In genomic region chr13:114211446-114211845, GRCh38 we compare ENCODE assay signal across 28 cellular contexts. TPM values are rescaled to one million over a fixed set of nuclear protein-coding genes. Genes with fewer than 3 reads are reported as not detected.
DNase-seq lines count a peak whose midpoint lies in the region; ATAC-seq and TF ChIP-seq lines count a peak whose summit lies in the region.
"Had no signal": no experiment of that assay in that cellular context is flagged by ENCODE, and none has a peak within 500 bp of the region (broad histone marks: within the 10 kb centered on the region; RNA-seq: fewer than 3 reads in every experiment).

No MANE protein-coding gene starts in this region.

- POLR2A ChIA-PET in WTC11 (lab: Charles Lee): no interaction called here

- peaks cover 17% of the 10 kb centered on the region for H3K4me1 Mint-ChIP-seq in activated naive CD4-positive, alpha-beta T cell treated with anti-CD3 and anti-CD28 coated beads for 36 hours (ENCODE audit: low read depth)
- peaks cover 8% of the 10 kb centered on the region for H3K4me1 Mint-ChIP-seq in WTC11

- TF ChIP-seq RAD21 in Ishikawa (IDR thresholded peaks at IDR 0.05; ENCODE audit: low read depth): no peak

- no peaks in the 10 kb centered on the region for H3K27me3 Mint-ChIP-seq in activated naive CD4-positive, alpha-beta T cell treated with anti-CD3 and anti-CD28 coated beads for 36 hours (ENCODE audit: low read depth)
- peaks cover 8% of the 10 kb centered on the region; the same call in 1 of the 2 replicates for H3K27me3 Mint-ChIP-seq in WTC11 (ENCODE audit: low read depth)
- H3K27me3 Mint-ChIP-seq: activated naive CD8-positive, alpha-beta T cell treated with anti-CD3 and anti-CD28 coated beads for 36 hours had no signal

- TF ChIP-seq CTCF in WTC11 (IDR thresholded peaks at IDR 0.05): no peak

- no peak for DNase-seq in activated naive CD4-positive, alpha-beta T cell treated with anti-CD3 and anti-CD28 coated beads for 36 hours
- DNase-seq in activated naive CD4-positive, alpha-beta T cell treated with Interleukin-2 at 50 U/mL for 16 hours: no peak
- DNase-seq in WTC11 (ENCODE audit: low spot score) (no peak), NOMO-1 (lab: John Stamatoyannopoulos, UW; ENCODE audit: unreplicated experiment in 2 of 2) (no peak), DMS53 (lab: John Stamatoyannopoulos, UW) (no peak)
- DNase-seq: activated CD4-positive, alpha-beta memory T cell treated with anti-CD3 and anti-CD28 coated beads, Interleukin-2, amount 10 ng/mL, durations not matched to agents 7 days and 5 days; activated CD8-positive, alpha-beta memory T cell treated with anti-CD3 and anti-CD28 coated beads, Interleukin-2, amount 50 U/mL, for 4 hours; activated naive CD8-positive, alpha-beta T cell treated with anti-CD3 and anti-CD28 coated beads for 36 hours; anterior cingulate cortex; effector memory CD8-positive, alpha-beta T cell; erythroblast; glutamatergic neuron; mammary epithelial cell; NCI-H1930; NCI-H226; psoas muscle; stimulated activated CD8-positive, alpha-beta memory T cell treated with anti-CD3 and anti-CD28 coated beads, Interleukin-4, amount 100 ng/mL, for 48 hours; transverse colon had no signal

- ATAC-seq in WTC11 (peak; percentile 46), GM18505 (IDR thresholded peaks at IDR 0.05; ENCODE audit: unreplicated experiment) (no peak)
- ATAC-seq: psoas muscle, sciatic nerve had no signal

- CTCF ChIA-PET in activated naive CD4-positive, alpha-beta T cell treated with anti-CD3 and anti-CD28 coated beads for 36 hours (lab: Charles Lee): no interaction called here
- CTCF ChIA-PET in WTC11 (lab: Charles Lee): no interaction called here

- TF ChIP-seq POLR2A in GM18505 (IDR thresholded peaks at IDR 0.05; ENCODE audit: borderline replicate concordance, extremely low read depth, insufficient read depth, insufficient read length): no peak

- intact Hi-C loops in activated naive CD4-positive, alpha-beta T cell treated with anti-CD3 and anti-CD28 coated beads for 36 hours (cut with micrococcal nuclease): no loop called here

- no peaks in the 10 kb centered on the region for H3K36me3 Mint-ChIP-seq in activated naive CD4-positive, alpha-beta T cell treated with anti-CD3 and anti-CD28 coated beads for 36 hours (ENCODE audit: low read depth)
- H3K36me3 Mint-ChIP-seq in WTC11: peaks cover 13% of the 10 kb centered on the region
- H3K36me3 Mint-ChIP-seq: activated naive CD8-positive, alpha-beta T cell treated with anti-CD3 and anti-CD28 coated beads for 36 hours; natural killer cell treated with Interleukin-12 subunit alpha and Interleukin-12 subunit beta and Interleukin-15 and Interleukin-18, amount 100 ng/mL, for 72 hours had no signal

- no peak overlapping the region for H3K27ac Mint-ChIP-seq in activated naive CD4-positive, alpha-beta T cell treated with anti-CD3 and anti-CD28 coated beads for 36 hours
- H3K27ac Mint-ChIP-seq in WTC11: no peak overlapping the region
- H3K27ac Mint-ChIP-seq: activated CD4-positive, alpha-beta memory T cell treated with anti-CD3 and anti-CD28 coated beads, Interleukin-2, amount 10 ng/mL, durations not matched to agents 7 days and 5 days; activated naive CD8-positive, alpha-beta T cell treated with anti-CD3 and anti-CD28 coated beads for 36 hours; T-helper 2 cell treated with Interferon-gamma antibody and Interleukin-4, amounts not matched to agents 5 μg/mL and 100 μg/mL, for 36 hours had no signal

- no peak for TF ChIP-seq EP300 in Ishikawa (IDR thresholded peaks at IDR 0.05; ENCODE audit: borderline replicate concordance)

- H3K9me3 Mint-ChIP-seq in activated naive CD4-positive, alpha-beta T cell treated with anti-CD3 and anti-CD28 coated beads for 36 hours: peaks cover 8% of the 10 kb centered on the region
- peaks cover 30% of the 10 kb centered on the region for H3K9me3 Mint-ChIP-seq in WTC11
- H3K9me3 Mint-ChIP-seq: activated naive CD8-positive, alpha-beta T cell treated with anti-CD3 and anti-CD28 coated beads for 36 hours; effector memory CD8-positive, alpha-beta T cell; natural killer cell treated with Interleukin-12 subunit alpha and Interleukin-12 subunit beta and Interleukin-15 and Interleukin-18, amount 100 ng/mL, for 72 hours had no signal

- peak overlapping the region; percentile 12 for H3K4me3 Mint-ChIP-seq in activated naive CD4-positive, alpha-beta T cell treated with anti-CD3 and anti-CD28 coated beads for 36 hours
- H3K4me3 Mint-ChIP-seq in WTC11: no peak overlapping the region
- H3K4me3 Mint-ChIP-seq: activated CD4-positive, alpha-beta memory T cell treated with anti-CD3 and anti-CD28 coated beads, Interleukin-2, amount 10 ng/mL, durations not matched to agents 7 days and 5 days; activated naive CD8-positive, alpha-beta T cell treated with anti-CD3 and anti-CD28 coated beads for 36 hours; effector memory CD8-positive, alpha-beta T cell; natural killer cell treated with Interleukin-12 subunit alpha and Interleukin-12 subunit beta and Interleukin-15 and Interleukin-18, amount 100 ng/mL, for 72 hours; T-helper 2 cell treated with Interferon-gamma antibody and Interleukin-4, amounts not matched to agents 5 μg/mL and 100 μg/mL, for 36 hours had no signal

TF ChIP-seq in Ishikawa, 13 proteins besides CTCF, POLR2A, EP300 and RAD21 (continues in another document):
- TF ChIP-seq YY1 (IDR thresholded peaks at IDR 0.05; ENCODE audit: low read depth) (no peak), TCF12 (IDR thresholded peaks at IDR 0.05; ENCODE audit: low read depth) (no peak), EGR1 (IDR thresholded peaks at IDR 0.05) (no peak), CEBPB (IDR thresholded peaks at IDR 0.05) (no peak), TAF1 (IDR thresholded peaks at IDR 0.05; ENCODE audit: low read depth) (no peak), ZBTB7A (IDR thresholded peaks at IDR 0.05; ENCODE audit: low read depth) (peak; percentile 74; the same call in 1 of the 2 replicates), USF1 (IDR thresholded peaks at IDR 0.05) (no peak)

TF ChIP-seq in WTC11, 78 proteins besides CTCF, POLR2A, EP300 and RAD21 (continues in another document):
- TF ChIP-seq JAZF1 (CRISPR knock-in tag; IDR thresholded peaks at IDR 0.05): no peak
- TF ChIP-seq ZNF138 (CRISPR knock-in tag; conservative IDR thresholded peaks at IDR 0.05): no peak
- TF ChIP-seq AR (CRISPR knock-in tag; IDR thresholded peaks at IDR 0.05): no peak
- TF ChIP-seq E2F1 (CRISPR knock-in tag; IDR thresholded peaks at IDR 0.05): no peak
- TF ChIP-seq MLX (CRISPR knock-in tag; IDR thresholded peaks at IDR 0.05): no peak
- TF ChIP-seq ZNF512 (CRISPR knock-in tag; IDR thresholded peaks at IDR 0.05; ENCODE audit: borderline replicate concordance): no peak

RNA-seq across cellular contexts. Expression of gene CDC16, which starts 23.3 kb away (rescaled TPM):
- 10 to 100 TPM; 67.2 to 69.5 TPM for total RNA-seq in activated naive CD4-positive, alpha-beta T cell treated with anti-CD3 and anti-CD28 coated beads for 36 hours
- total RNA-seq in WTC11 (2021): 65.6 to 73.5 TPM (median 67.9 TPM) in 3 replicates

RNA-seq across cellular contexts. Expression of gene CFAP97D2, which starts 32.4 kb away (rescaled TPM):
- total RNA-seq in activated naive CD4-positive, alpha-beta T cell treated with anti-CD3 and anti-CD28 coated beads for 36 hours: under 1 TPM in 1 of 2 experiments, not detected in 1; 0.17 TPM
- total RNA-seq in WTC11 (2021): not detected in 3 replicates
- total RNA-seq: activated CD4-positive, alpha-beta memory T cell treated with anti-CD3 and anti-CD28 coated beads, Interleukin-2, amount 10 ng/mL, durations not matched to agents 7 days and 5 days; activated naive CD8-positive, alpha-beta T cell treated with anti-CD3 and anti-CD28 coated beads for 36 hours; bronchial epithelial cell; HT-29; mammary epithelial cell; mucosa of gallbladder; natural killer cell treated with Interleukin-12 subunit alpha and Interleukin-12 subunit beta and Interleukin-15 and Interleukin-18, amount 100 ng/mL, for 72 hours; omental fat pad; PC-9; psoas muscle; sciatic nerve; transverse colon had no signal
